10 cellular contexts compared by ENCODE assay signal in the genomic region with DNA sequence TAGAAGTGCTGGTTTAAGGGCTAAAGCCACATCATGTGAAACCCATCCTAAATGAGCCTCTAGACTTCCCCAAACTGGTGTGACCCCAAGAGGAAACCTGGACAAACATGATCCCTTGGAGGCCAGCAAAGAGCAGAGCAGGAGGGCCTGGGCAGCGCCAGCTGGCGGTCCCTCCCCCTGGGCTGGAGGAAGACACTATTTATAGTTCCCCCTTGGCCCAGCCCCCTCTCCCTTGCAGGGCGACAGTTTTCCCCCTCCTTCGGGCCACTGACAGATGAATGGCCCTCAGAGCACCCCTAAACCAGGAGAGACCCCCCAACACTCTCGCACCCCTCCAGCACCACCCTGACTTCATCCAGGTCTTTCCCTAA. TPM values are rescaled to one million over a fixed set of nuclear protein-coding genes. Genes with fewer than 3 reads are reported as not detected.
DNase-seq lines count a peak whose midpoint lies in the region; ATAC-seq and TF ChIP-seq lines count a peak whose summit lies in the region.
"Had no signal": no experiment of that assay in that cellular context is flagged by ENCODE, and none has a peak within 500 bp of the region (broad histone marks: within the 10 kb centered on the region; RNA-seq: fewer than 3 reads in every experiment).

No MANE protein-coding gene starts in this region.

- peaks cover 19% of the 10 kb centered on the region for H3K4me1 Mint-ChIP-seq in activated T-helper 17 cell treated with anti-CD3 and anti-CD28 coated beads, Interleukin-2, amount 50 U/mL, for 72 hours
- peaks cover 32% of the 10 kb centered on the region for H3K4me1 Mint-ChIP-seq in mesothelial cell of epicardium

- peak overlapping the region; percentile 74 for H3K27ac Mint-ChIP-seq in activated T-helper 17 cell treated with anti-CD3 and anti-CD28 coated beads, Interleukin-2, amount 50 U/mL, for 72 hours
- no peak overlapping the region for H3K27ac Mint-ChIP-seq in mesothelial cell of epicardium

- no peak for ATAC-seq in activated T-helper 17 cell treated with anti-CD3 and anti-CD28 coated beads, Interleukin-2, amount 50 U/mL, for 72 hours (replicated peaks)
- no peak for ATAC-seq in GM18861 (IDR thresholded peaks at IDR 0.05; ENCODE audit: unreplicated experiment)

- H3K9me3 ChIP-seq in subcutaneous abdominal adipose tissue (ENCODE audit: control insufficient read depth in 5 of 5, low read length in 5 of 5) (no peaks in the 10 kb centered on the region), Peyer's patch (no peaks in the 10 kb centered on the region)

- H3K27me3 ChIP-seq in subcutaneous abdominal adipose tissue (ENCODE audit: control insufficient read depth in 5 of 5, insufficient read depth in 4 of 5, low read length in 5 of 5) (peaks cover 0 to 2% (median 0%) of the 10 kb centered on the region in 5 donors), Peyer's patch (no peaks in the 10 kb centered on the region)

- no peak for TF ChIP-seq CTCF in mesothelial cell of epicardium (IDR thresholded peaks at IDR 0.05; ENCODE audit: unreplicated experiment)
- no peak for TF ChIP-seq CTCF in Peyer's patch (IDR thresholded peaks at IDR 0.05)

- H3K4me1 ChIP-seq in subcutaneous abdominal adipose tissue (ENCODE audit: control insufficient read depth in 5 of 5, insufficient read depth in 5 of 5, low read length in 5 of 5) (peaks cover 4 to 58% (median 42%) of the 10 kb centered on the region in 5 donors), Peyer's patch (peaks cover 5 to 35% (median 11%) of the 10 kb centered on the region in 4 donors)

- TF ChIP-seq POLR2A in Peyer's patch (IDR thresholded peaks at IDR 0.05), result no peak

- H3K27ac ChIP-seq in subcutaneous abdominal adipose tissue (ENCODE audit: low read depth, low read length) (peak overlapping the region; percentile 14), Peyer's patch (peak overlapping the region in 2 of 4 donors; percentile 2 to 42)
- H3K27ac ChIP-seq: 22Rv1 had no signal

- H3K36me3 ChIP-seq in subcutaneous abdominal adipose tissue (ENCODE audit: control insufficient read depth in 5 of 5, insufficient read depth in 5 of 5, low read length in 5 of 5) (no peaks in the 10 kb centered on the region), Peyer's patch (no peaks in the 10 kb centered on the region)

- H3K4me3 Mint-ChIP-seq in activated T-helper 17 cell treated with anti-CD3 and anti-CD28 coated beads, Interleukin-2, amount 50 U/mL, for 72 hours, result no peak overlapping the region
- H3K4me3 Mint-ChIP-seq in mesothelial cell of epicardium, result no peak overlapping the region

- peaks cover 23% of the 10 kb centered on the region for H3K36me3 Mint-ChIP-seq in activated T-helper 17 cell treated with anti-CD3 and anti-CD28 coated beads, Interleukin-2, amount 50 U/mL, for 72 hours (ENCODE audit: low read depth)
- H3K36me3 Mint-ChIP-seq in mesothelial cell of epicardium, result no peaks in the 10 kb centered on the region

- no peaks in the 10 kb centered on the region for H3K9me3 Mint-ChIP-seq in activated T-helper 17 cell treated with anti-CD3 and anti-CD28 coated beads, Interleukin-2, amount 50 U/mL, for 72 hours
- no peaks in the 10 kb centered on the region for H3K9me3 Mint-ChIP-seq in mesothelial cell of epicardium

- H3K4me3 ChIP-seq in subcutaneous abdominal adipose tissue (ENCODE audit: low read depth in 1 of 5, low read length in 5 of 5) (peak overlapping the region in 3 of 5 donors; percentile 2 to 45 (median 27)), Peyer's patch (peak overlapping the region in 2 of 4 donors; percentile 3 to 34)

- DNase-seq in DMS 273 (lab: John Stamatoyannopoulos, UW; ENCODE audit: unreplicated experiment) (peak; percentile 44), DMS 273 treated with DMSO at 0.1 percent for 48 hours (lab: John Stamatoyannopoulos, UW) (no peak), iPS-NIHi11 (ENCODE audit: low spot score) (peak; percentile 13), mesothelial cell of epicardium (ENCODE audit: low spot score in 2 of 2, unreplicated experiment in 2 of 2) (no peak), Peyer's patch (no peak)
- DNase-seq: activated CD4-positive, alpha-beta T cell treated with anti-CD3 and anti-CD28 coated beads, Interleukin-2, amount 50 U/mL, for 1 hour had no signal

- peak overlapping the region in 1 of 5 donors; percentile 4 for H3K9ac ChIP-seq in subcutaneous abdominal adipose tissue (ENCODE audit: low read length in 5 of 5)

- H3K27me3 Mint-ChIP-seq in activated T-helper 17 cell treated with anti-CD3 and anti-CD28 coated beads, Interleukin-2, amount 50 U/mL, for 72 hours, result no peaks in the 10 kb centered on the region
- no peaks in the 10 kb centered on the region for H3K27me3 Mint-ChIP-seq in mesothelial cell of epicardium (ENCODE audit: low read depth)

RNA-seq across cellular contexts. Expression of a gene that starts 2.9 kb away (rescaled TPM):
- under 1 TPM in 1 of 2 donors, not detected in 1; 0.34 TPM for total RNA-seq in activated T-helper 17 cell treated with anti-CD3 and anti-CD28 coated beads, Interleukin-2, amount 50 U/mL, for 72 hours
- total RNA-seq in mesothelial cell of epicardium, result 0.22 to 0.60 TPM (median 0.57 TPM) in 3 replicates
- 1 to 10 TPM in 1 of 4 donors, not detected in 3; 1.7 TPM for total RNA-seq in Peyer's patch

RNA-seq across cellular contexts. Expression of a gene that starts 4.0 kb away (rescaled TPM):
- total RNA-seq in activated T-helper 17 cell treated with anti-CD3 and anti-CD28 coated beads, Interleukin-2, amount 50 U/mL, for 72 hours, result 100 to 1,000 TPM in 1 of 2 donors, 10 to 100 TPM in 1; 52.5 to 277 TPM
- total RNA-seq in mesothelial cell of epicardium (18.2 to 22.3 TPM (median 19.4 TPM) in 3 replicates), Peyer's patch (100 to 1,000 TPM in 1 of 4 donors, 10 to 100 TPM in 3; 14.0 to 131 (median 74.5) TPM)

RNA-seq across cellular contexts. Expression of a gene that starts 34.5 kb away (rescaled TPM):
- total RNA-seq in activated T-helper 17 cell treated with anti-CD3 and anti-CD28 coated beads, Interleukin-2, amount 50 U/mL, for 72 hours, result 1 to 10 TPM; 6.1 to 6.3 TPM
- total RNA-seq in mesothelial cell of epicardium (14.1 to 19.2 TPM (median 15.0 TPM) in 3 replicates), Peyer's patch (100 to 1,000 TPM in 1 of 4 donors, 10 to 100 TPM in 2, 1 to 10 TPM in 1; 7.5 to 101 (median 21.7) TPM)

RNA-seq across cellular contexts. Expression of a gene that starts 48.8 kb away (rescaled TPM):
- total RNA-seq in activated T-helper 17 cell treated with anti-CD3 and anti-CD28 coated beads, Interleukin-2, amount 50 U/mL, for 72 hours, result 100 to 1,000 TPM; 177 to 269 TPM
- total RNA-seq in mesothelial cell of epicardium (161 to 171 TPM (median 164 TPM) in 3 replicates), Peyer's patch (100 to 1,000 TPM; 313 to 857 (median 761) TPM)

RNA-seq across cellular contexts. Expression of a gene that starts 56.7 kb away (rescaled TPM):
- 100 to 1,000 TPM; 112 to 113 TPM for total RNA-seq in activated T-helper 17 cell treated with anti-CD3 and anti-CD28 coated beads, Interleukin-2, amount 50 U/mL, for 72 hours
- total RNA-seq in mesothelial cell of epicardium (154 to 167 TPM (median 156 TPM) in 3 replicates), Peyer's patch (100 to 1,000 TPM in 3 of 4 donors, 10 to 100 TPM in 1; 60.2 to 149 (median 110) TPM)

Comparison
In these comparisons a context has a peak if more than half of its experiments do, and no peak if none do; other contexts are left out.
1. DNase-seq: peak in DMS 273 (single experiment) and iPS-NIHi11 (single experiment); none in DMS 273 treated with DMSO at 0.1 percent for 48 hours (single experiment), mesothelial cell of epicardium (0 of 2) and Peyer's patch (0 of 3).